ENCODE assay signal across 8 cellular contexts in genomic region chr2:112542123-112542973, GRCh38. TPM values are rescaled to one million over a fixed set of nuclear protein-coding genes. Genes with fewer than 3 reads are reported as not detected.
DNase-seq lines count a peak whose midpoint lies in the region.

A gene with protein sequence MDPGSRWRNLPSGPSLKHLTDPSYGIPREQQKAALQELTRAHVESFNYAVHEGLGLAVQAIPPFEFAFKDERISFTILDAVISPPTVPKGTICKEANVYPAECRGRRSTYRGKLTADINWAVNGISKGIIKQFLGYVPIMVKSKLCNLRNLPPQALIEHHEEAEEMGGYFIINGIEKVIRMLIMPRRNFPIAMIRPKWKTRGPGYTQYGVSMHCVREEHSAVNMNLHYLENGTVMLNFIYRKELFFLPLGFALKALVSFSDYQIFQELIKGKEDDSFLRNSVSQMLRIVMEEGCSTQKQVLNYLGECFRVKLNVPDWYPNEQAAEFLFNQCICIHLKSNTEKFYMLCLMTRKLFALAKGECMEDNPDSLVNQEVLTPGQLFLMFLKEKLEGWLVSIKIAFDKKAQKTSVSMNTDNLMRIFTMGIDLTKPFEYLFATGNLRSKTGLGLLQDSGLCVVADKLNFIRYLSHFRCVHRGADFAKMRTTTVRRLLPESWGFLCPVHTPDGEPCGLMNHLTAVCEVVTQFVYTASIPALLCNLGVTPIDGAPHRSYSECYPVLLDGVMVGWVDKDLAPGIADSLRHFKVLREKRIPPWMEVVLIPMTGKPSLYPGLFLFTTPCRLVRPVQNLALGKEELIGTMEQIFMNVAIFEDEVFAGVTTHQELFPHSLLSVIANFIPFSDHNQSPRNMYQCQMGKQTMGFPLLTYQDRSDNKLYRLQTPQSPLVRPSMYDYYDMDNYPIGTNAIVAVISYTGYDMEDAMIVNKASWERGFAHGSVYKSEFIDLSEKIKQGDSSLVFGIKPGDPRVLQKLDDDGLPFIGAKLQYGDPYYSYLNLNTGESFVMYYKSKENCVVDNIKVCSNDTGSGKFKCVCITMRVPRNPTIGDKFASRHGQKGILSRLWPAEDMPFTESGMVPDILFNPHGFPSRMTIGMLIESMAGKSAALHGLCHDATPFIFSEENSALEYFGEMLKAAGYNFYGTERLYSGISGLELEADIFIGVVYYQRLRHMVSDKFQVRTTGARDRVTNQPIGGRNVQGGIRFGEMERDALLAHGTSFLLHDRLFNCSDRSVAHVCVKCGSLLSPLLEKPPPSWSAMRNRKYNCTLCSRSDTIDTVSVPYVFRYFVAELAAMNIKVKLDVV (plus strand): TSS chr2:112542465. CDS start chr2:112542495, 30 bp downstream.

- H3K9ac ChIP-seq in subcutaneous abdominal adipose tissue (ENCODE audit: low read length in 5 of 5), result peak within 1 kb of the TSS; percentile 55 to 90 (median 86)

- H3K4me1 ChIP-seq in neuron (ENCODE audit: insufficient read depth, low read length), result peaks cover 8% of the 10 kb centered on the region
- H3K4me1 ChIP-seq in subcutaneous abdominal adipose tissue (ENCODE audit: control insufficient read depth in 5 of 5, insufficient read depth in 5 of 5, low read length in 5 of 5), result peaks cover 6 to 33% (median 30%) of the 10 kb centered on the region in 5 donors

- H3K27ac ChIP-seq in subcutaneous abdominal adipose tissue (ENCODE audit: low read depth, low read length), result peak within 1 kb of the TSS; percentile 75

- peak within 1 kb of the TSS; percentile 85 for H3K4me3 ChIP-seq in H7 (ENCODE audit: insufficient read depth, low read depth, low read length)
- peak within 1 kb of the TSS; percentile 60 for H3K4me3 ChIP-seq in neuron (ENCODE audit: low read length)
- H3K4me3 ChIP-seq in subcutaneous abdominal adipose tissue (ENCODE audit: low read depth in 1 of 5, low read length in 5 of 5), result peak within 1 kb of the TSS; percentile 78 to 100 (median 88)

- peak within 1 kb of the TSS; percentile 78 for H2AFZ ChIP-seq in neuron (ENCODE audit: low read depth, low read length)

- H3K36me3 ChIP-seq in H7 (replicated peaks; ENCODE audit: control insufficient read depth, insufficient read depth, low read length) (peaks cover 5% of the 10 kb centered on the region), neuron (ENCODE audit: insufficient read depth, low read length) (peaks cover 6% of the 10 kb centered on the region), subcutaneous abdominal adipose tissue (ENCODE audit: control insufficient read depth in 5 of 5, insufficient read depth in 5 of 5, low read length in 5 of 5) (peaks cover 0 to 7% (median 2%) of the 10 kb centered on the region in 5 donors)

- DNase-seq in GDM1 (lab: John Stamatoyannopoulos, UW) (peak; percentile 76), H7 (peak; percentile 89), LoVo (ENCODE audit: low spot score) (peak; percentile 86), SHP77 (lab: John Stamatoyannopoulos, UW) (peak; percentile 86), foreskin melanocyte (peak; percentile 90)
- peak; percentile 58 for DNase-seq in activated gamma-delta T cell treated with anti-CD3 and anti-CD28 coated beads, Interleukin-2, amount 50 U/mL, for 16 hours (ENCODE audit: low read depth)

- H3K27me3 ChIP-seq in H7 (ENCODE audit: control insufficient read depth, insufficient read depth, low read length), result no peaks in the 10 kb centered on the region
- H3K27me3 ChIP-seq in neuron (ENCODE audit: insufficient read depth, low read length), result no peaks in the 10 kb centered on the region
- H3K27me3 ChIP-seq in subcutaneous abdominal adipose tissue (ENCODE audit: control insufficient read depth in 5 of 5, insufficient read depth in 4 of 5, low read length in 5 of 5), result no peaks in the 10 kb centered on the region

- H3K9me3 ChIP-seq in neuron (ENCODE audit: low read length) (no peaks in the 10 kb centered on the region), subcutaneous abdominal adipose tissue (ENCODE audit: control insufficient read depth in 5 of 5, low read length in 5 of 5) (no peaks in the 10 kb centered on the region)

RNA-seq across cellular contexts. Expression of the gene that starts here (rescaled TPM):
- 35.1 and 35.5 TPM in 2 replicates for total RNA-seq in H7 (2014; rRNA removed; shearing (Covaris generic))

Comparison
In these comparisons a context has a peak if more than half of its experiments do, and no peak if none do; other contexts are left out.
1. Peak in every context shown above with its lines: DNase-seq, H3K4me3 ChIP-seq and H3K27ac ChIP-seq.